26 cellular contexts compared by ENCODE assay signal in the genomic region with DNA sequence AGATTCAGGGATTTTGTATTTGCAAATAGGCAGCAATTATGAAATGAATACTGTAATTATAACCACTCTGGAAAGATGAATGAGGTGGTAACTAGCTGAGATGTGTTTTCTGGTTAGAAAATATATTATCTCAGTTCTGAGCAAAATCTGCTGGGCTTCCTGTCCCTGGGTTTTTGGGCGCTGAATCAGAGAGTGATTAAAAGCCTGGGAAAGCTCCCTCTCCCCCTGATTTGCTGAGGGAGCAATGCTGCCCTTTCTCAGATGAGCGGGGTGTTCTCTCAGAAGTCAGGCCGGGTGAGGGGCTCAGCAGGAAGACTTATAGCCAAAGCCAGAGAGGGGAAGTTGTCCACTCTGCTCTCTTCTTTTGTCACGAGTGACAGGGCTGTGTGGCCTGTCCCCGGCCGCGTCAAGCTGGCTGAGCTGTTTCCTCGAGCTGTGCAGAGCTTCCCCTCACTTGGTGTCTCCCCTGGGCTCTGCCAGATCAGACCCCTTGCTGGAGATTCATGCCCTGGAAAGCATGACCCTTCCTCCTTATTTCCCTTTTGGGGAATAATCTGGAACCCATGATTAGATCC. TPM values are rescaled to one million over a fixed set of nuclear protein-coding genes. Genes with fewer than 3 reads are reported as not detected.
DNase-seq lines count a peak whose midpoint lies in the region; ATAC-seq, FAIRE-seq and TF ChIP-seq lines count a peak whose summit lies in the region.
"Had no signal": no experiment of that assay in that cellular context is flagged by ENCODE, and none has a peak within 500 bp of the region (broad histone marks: within the 10 kb centered on the region; RNA-seq: fewer than 3 reads in every experiment).

No MANE protein-coding gene starts in this region.

- H3K4me3 ChIP-seq in GM23248, result no peak overlapping the region
- no peak overlapping the region for H3K4me3 ChIP-seq in coronary artery
- H3K4me3 ChIP-seq: GM12878, hepatocyte, thoracic aorta had no signal

- H4K20me1 ChIP-seq in GM23248 (ENCODE audit: insufficient read depth), result no peaks in the 10 kb centered on the region

- no peaks in the 10 kb centered on the region for H3K36me3 Mint-ChIP-seq in osteocyte (ENCODE audit: unreplicated experiment)
- H3K36me3 Mint-ChIP-seq: activated naive CD8-positive, alpha-beta T cell treated with anti-CD3 and anti-CD28 coated beads, Interleukin-2, amount 10 ng/mL, durations not matched to agents 7 days and 5 days; IgD-negative memory B cell; naive B cell had no signal

- TF ChIP-seq POLR2A in GM12891 (IDR thresholded peaks at IDR 0.05; ENCODE audit: low read depth, low read length), result no peak

- H3F3A ChIP-seq in GM23248 (ENCODE audit: insufficient read depth), result no peaks in the 10 kb centered on the region

- H3K4me1 Mint-ChIP-seq in osteocyte (ENCODE audit: unreplicated experiment), result no peaks in the 10 kb centered on the region
- H3K4me1 Mint-ChIP-seq: activated naive CD8-positive, alpha-beta T cell treated with anti-CD3 and anti-CD28 coated beads, Interleukin-2, amount 10 ng/mL, durations not matched to agents 7 days and 5 days; IgD-negative memory B cell had no signal

- no peak overlapping the region for H3K27ac Mint-ChIP-seq in osteocyte (ENCODE audit: unreplicated experiment)
- H3K27ac Mint-ChIP-seq: activated naive CD8-positive, alpha-beta T cell treated with anti-CD3 and anti-CD28 coated beads, Interleukin-2, amount 10 ng/mL, durations not matched to agents 7 days and 5 days; activated T-helper 1 cell treated with anti-CD3 and anti-CD28 coated beads, Interleukin-12 subunit alpha, Interleukin-12 subunit beta, Interleukin-2, Interleukin-4 antibody, amounts not matched to agents 30 ng/mL and 10 ng/mL and 1 ng/mL, durations not matched to agents 14 hours and 24 hours and 36 hours; naive B cell; T-helper 2 cell treated with Interferon-gamma antibody and Interleukin-4, amounts not matched to agents 5 μg/mL and 100 μg/mL, for 36 hours had no signal

- H3K27ac ChIP-seq in GM23248 (no peak overlapping the region), coronary artery (no peak overlapping the region)
- H3K27ac ChIP-seq: hepatocyte, thoracic aorta had no signal

- peaks cover 60% of the 10 kb centered on the region for H3K27me3 Mint-ChIP-seq in osteocyte (ENCODE audit: unreplicated experiment)
- H3K27me3 Mint-ChIP-seq: IgD-negative memory B cell had no signal

- H3K4me2 ChIP-seq in GM23248 (ENCODE audit: unreplicated experiment), result no peak overlapping the region
- H3K4me2 ChIP-seq: hepatocyte had no signal

- FAIRE-seq in RCC 7860 (lab: Jason Lieb, UNC) (no peak), GM12891 (lab: Jason Lieb, UNC) (no peak)
- FAIRE-seq: D721Med, GM12878, kidney had no signal

- TF ChIP-seq CTCF in coronary artery (IDR thresholded peaks at IDR 0.05), result no peak
- no peak for TF ChIP-seq CTCF in osteocyte (IDR thresholded peaks at IDR 0.05)

- WGBS in GM23248 (ENCODE audit: low coverage in 1 of 2, low lambda C conversion rate in 2 of 2, missing lambda C conversion rate in 2 of 2), 2 experiments, result 72 to 74% methylated on average over 8 of the region's 8 CpGs

- in situ Hi-C loops in GM23248 (cut with MboI), result no loop called here

- DNase-seq in GM23248, result peak; percentile 43
- peak; percentile 62 for DNase-seq in NCI-H226
- DNase-seq in coronary artery (ENCODE audit: low spot score), result peak; percentile 50
- peak; percentile 50 for DNase-seq in sciatic nerve (ENCODE audit: low spot score)
- no peak for DNase-seq in RCC 7860 (ENCODE audit: low spot score)
- no peak for DNase-seq in GM12891 (ENCODE audit: insufficient read length, low spot score)
- no peak for DNase-seq in osteocyte (ENCODE audit: extremely low spot score, unreplicated experiment)
- DNase-seq: activated CD8-positive, alpha-beta memory T cell treated with anti-CD3 and anti-CD28 coated beads for 24 hours; activated naive CD8-positive, alpha-beta T cell treated with anti-CD3 and anti-CD28 coated beads, Interleukin-2, amount 10 ng/mL, durations not matched to agents 7 days and 5 days; BE2C; caudate nucleus; effector memory CD4-positive, alpha-beta T cell; GDM1; kidney; mammary epithelial cell; naive B cell; NCI-H2107; NCI-H524 treated with DMSO at 0.1 percent for 48 hours had no signal

- H3K9ac ChIP-seq in GM23248, result no peak overlapping the region

- H3K36me3 ChIP-seq in GM23248 (ENCODE audit: low read depth), result no peaks in the 10 kb centered on the region
- H3K36me3 ChIP-seq: BE2C, thoracic aorta had no signal

- no peaks in the 10 kb centered on the region for H3K9me2 ChIP-seq in GM23248 (ENCODE audit: insufficient read depth)

- peaks cover 22% of the 10 kb centered on the region; the same call in 1 of the 2 replicates for H3K27me3 ChIP-seq in GM23248 (replicated peaks; ENCODE audit: insufficient read depth)
- H3K27me3 ChIP-seq: BE2C, hepatocyte had no signal

- intact Hi-C loops in sciatic nerve (cut with DNase I), result no loop called here

- ATAC-seq in sciatic nerve, result no peak
- no peak for ATAC-seq in HG03457 (IDR thresholded peaks at IDR 0.05; ENCODE audit: unreplicated experiment)
- ATAC-seq: GM12878 had no signal

- no peaks in the 10 kb centered on the region for H3K79me2 ChIP-seq in GM23248 (ENCODE audit: insufficient read depth)
- H3K79me2 ChIP-seq: hepatocyte had no signal

- no peak overlapping the region for H3K4me3 Mint-ChIP-seq in osteocyte (ENCODE audit: unreplicated experiment)
- H3K4me3 Mint-ChIP-seq: activated naive CD8-positive, alpha-beta T cell treated with anti-CD3 and anti-CD28 coated beads, Interleukin-2, amount 10 ng/mL, durations not matched to agents 7 days and 5 days; activated T-helper 1 cell treated with anti-CD3 and anti-CD28 coated beads, Interleukin-12 subunit alpha, Interleukin-12 subunit beta, Interleukin-2, Interleukin-4 antibody, amounts not matched to agents 30 ng/mL and 10 ng/mL and 1 ng/mL, durations not matched to agents 14 hours and 24 hours and 36 hours; IgD-negative memory B cell; naive B cell; T-helper 2 cell treated with Interferon-gamma antibody and Interleukin-4, amounts not matched to agents 5 μg/mL and 100 μg/mL, for 36 hours had no signal

- no peak overlapping the region for H2AFZ ChIP-seq in GM23248
- H2AFZ ChIP-seq: hepatocyte had no signal

- H3K9me3 Mint-ChIP-seq in osteocyte (ENCODE audit: unreplicated experiment), result no peaks in the 10 kb centered on the region
- H3K9me3 Mint-ChIP-seq: activated naive CD8-positive, alpha-beta T cell treated with anti-CD3 and anti-CD28 coated beads, Interleukin-2, amount 10 ng/mL, durations not matched to agents 7 days and 5 days; activated T-helper 1 cell treated with anti-CD3 and anti-CD28 coated beads, Interleukin-12 subunit alpha, Interleukin-12 subunit beta, Interleukin-2, Interleukin-4 antibody, amounts not matched to agents 30 ng/mL and 10 ng/mL and 1 ng/mL, durations not matched to agents 14 hours and 24 hours and 36 hours; IgD-negative memory B cell; naive B cell; T-helper 2 cell treated with Interferon-gamma antibody and Interleukin-4, amounts not matched to agents 5 μg/mL and 100 μg/mL, for 36 hours had no signal

- no peaks in the 10 kb centered on the region for H3K4me1 ChIP-seq in GM23248 (ENCODE audit: insufficient read depth)
- H3K4me1 ChIP-seq: BE2C had no signal

- no peaks in the 10 kb centered on the region for H3K9me3 ChIP-seq in GM23248 (ENCODE audit: low read depth)
- H3K9me3 ChIP-seq: BE2C, thoracic aorta had no signal

TF ChIP-seq in GM12891, 5 proteins besides CTCF, POLR2A, EP300 and RAD21:
- TF ChIP-seq PAX5 (IDR thresholded peaks at IDR 0.05; ENCODE audit: insufficient read depth, low read length, severe bottlenecking), result no peak
- TF ChIP-seq SPI1 (IDR thresholded peaks at IDR 0.05; ENCODE audit: low read depth, low read length), result no peak
- TF ChIP-seq TAF1 (IDR thresholded peaks at IDR 0.05; ENCODE audit: low read depth, low read length), result no peak
- TF ChIP-seq POLR2AphosphoS5 (IDR thresholded peaks at IDR 0.05; ENCODE audit: low read depth, low read length), result no peak
- TF ChIP-seq POU2F2 (IDR thresholded peaks at IDR 0.05; ENCODE audit: low read depth, low read length), result no peak

RNA-seq across cellular contexts. Expression of a gene that starts 39.8 kb away (rescaled TPM):
- not detected in 2 replicates for total RNA-seq in GM23248 (2014; rRNA removed; shearing (Covaris generic))
- polyA plus RNA-seq in GM23248 (2016; fragmentation: Nextera tagmentation; extraction: Ambion mirVana), result not detected in 2 replicates
- 3.6 TPM for total RNA-seq in sciatic nerve
- not detected for polyA plus RNA-seq in GM12891 (2012; ENCODE audit: low read depth, missing spikeins)
- 0.13 TPM in 1 of 2 replicates, not detected in the other for total RNA-seq in osteocyte
- total RNA-seq: activated naive CD8-positive, alpha-beta T cell treated with anti-CD3 and anti-CD28 coated beads, Interleukin-2, amount 10 ng/mL, durations not matched to agents 7 days and 5 days; kidney; thoracic aorta had no signal

Comparison
In these comparisons a context has a peak if more than half of its experiments do, and no peak if none do; other contexts are left out.
1. DNase-seq: peak in GM23248 (single experiment), NCI-H226 (single experiment), coronary artery (single experiment) and sciatic nerve (single experiment); none in RCC 7860 (single experiment), GM12891 (single experiment) and osteocyte (single experiment).